ENCODE assay signal across 8 cellular contexts in genomic region chr1:154183045-154183968, GRCh38. TPM values are rescaled to one million over a fixed set of nuclear protein-coding genes. Genes with fewer than 3 reads are reported as not detected.
DNase-seq lines count a peak whose midpoint lies in the region; ATAC-seq and TF ChIP-seq lines count a peak whose summit lies in the region.

No MANE protein-coding gene starts in this region.

- H3K27me3 ChIP-seq in dorsolateral prefrontal cortex (no peaks in the 10 kb centered on the region), right lobe of liver (no peaks in the 10 kb centered on the region)

- ATAC-seq in GM19397 (IDR thresholded peaks at IDR 0.05; ENCODE audit: unreplicated experiment) (peak; percentile 82), HG03571 (IDR thresholded peaks at IDR 0.05; ENCODE audit: unreplicated experiment) (peak; percentile 61), right lobe of liver (peak; percentile 90 to 96 (median 92))

- TF ChIP-seq CTCF in dorsolateral prefrontal cortex (IDR thresholded peaks at IDR 0.05 in 54 of 56, conservative IDR thresholded peaks at IDR 0.05 in 2 of 56; ENCODE audit: low read depth in 1 of 56, partially characterized antibody in 56 of 56) (peak in 46 of 56 donors; percentile 3 to 54 (median 32)), right lobe of liver (IDR thresholded peaks at IDR 0.05) (no peak)

- peak overlapping the region; percentile 96 for H3K27ac Mint-ChIP-seq in activated CD4-positive, alpha-beta memory T cell treated with anti-CD3 and anti-CD28 coated beads for 36 hours

- intact Hi-C loops in activated CD4-positive, alpha-beta memory T cell treated with anti-CD3 and anti-CD28 coated beads for 36 hours (cut with micrococcal nuclease): loop anchor here (1.0 to 5.0 kb wide), 4 partner anchors 29 to 193 kb away; partner anchors contain the start of genes ATP8B2, RPS27 and UBAP2L
- intact Hi-C loops in dorsolateral prefrontal cortex (cut with DNase I): loop anchor here (2.0 to 10.0 kb wide), 4 partner anchors 37 to 189 kb away; partner anchors contain the start of genes UBAP2L (in 2 of the 2), HAX1 (in 1 of the 2) and RPS27 (in 1 of the 2)
- intact Hi-C loops in right lobe of liver (cut with DNase I): no loop called here

- H3K36me3 Mint-ChIP-seq in activated CD4-positive, alpha-beta memory T cell treated with anti-CD3 and anti-CD28 coated beads for 36 hours: peaks cover 39% of the 10 kb centered on the region

- no peaks in the 10 kb centered on the region for H3K36me3 ChIP-seq in right lobe of liver

- H3K4me3 Mint-ChIP-seq in activated CD4-positive, alpha-beta memory T cell treated with anti-CD3 and anti-CD28 coated beads for 36 hours: peak overlapping the region; percentile 98

- H3K9me3 ChIP-seq in right lobe of liver: no peaks in the 10 kb centered on the region

- peak; percentile 99 for TF ChIP-seq POLR2A in right lobe of liver (IDR thresholded peaks at IDR 0.05)

- peaks cover 3 to 40% (median 16%) of the 10 kb centered on the region in 4 donors for H3K4me1 ChIP-seq in right lobe of liver

- no peaks in the 10 kb centered on the region for H3K27me3 Mint-ChIP-seq in activated CD4-positive, alpha-beta memory T cell treated with anti-CD3 and anti-CD28 coated beads for 36 hours

- H3K4me1 Mint-ChIP-seq in activated CD4-positive, alpha-beta memory T cell treated with anti-CD3 and anti-CD28 coated beads for 36 hours (ENCODE audit: low read depth): peaks cover 37% of the 10 kb centered on the region

- no peaks in the 10 kb centered on the region for H3K9me3 Mint-ChIP-seq in activated CD4-positive, alpha-beta memory T cell treated with anti-CD3 and anti-CD28 coated beads for 36 hours

- H3K27ac ChIP-seq in dorsolateral prefrontal cortex: peak overlapping the region in 58 of 59 donors; percentile 46 to 96 (median 86)
- H3K27ac ChIP-seq in right lobe of liver: peak overlapping the region; percentile 77 to 88 (median 84)

- WGBS in right lobe of liver (ENCODE audit: insufficient coverage, low coverage, low lambda C conversion rate, missing lambda C conversion rate): 22% methylated on average over 22 of the region's 44 CpGs

- DNase-seq in CD1c-positive myeloid dendritic cell (ENCODE audit: extremely low spot score) (peak; percentile 97), NCI-H82 (lab: John Stamatoyannopoulos, UW) (peak; percentile 99), dorsolateral prefrontal cortex (peak; percentile 91 to 98 (median 96)), right lobe of liver (peak; percentile 98 to 99 (median 99))
- DNase-seq in activated CD4-positive, alpha-beta memory T cell treated with anti-CD3 and anti-CD28 coated beads for 36 hours: peak; percentile 98
- DNase-seq in stimulated activated CD4-positive, alpha-beta T cell treated with anti-CD3 and anti-CD28 coated beads, Interleukin-4, amount 100 ng/mL, for 24 hours: peak; percentile 95

- CTCF ChIA-PET in activated CD4-positive, alpha-beta memory T cell treated with anti-CD3 and anti-CD28 coated beads for 36 hours (lab: Charles Lee): interaction anchor here (0.9 to 2.0 kb wide), 7 partner anchors 16 to 152 kb away, joined by 3 to 10 read pairs (median 4); no protein-coding TSS in a partner anchor

- H3K4me3 ChIP-seq in dorsolateral prefrontal cortex (peak overlapping the region; percentile 66 to 99 (median 93)), right lobe of liver (peak overlapping the region; percentile 85 to 99 (median 98))

- POLR2A ChIA-PET in activated CD4-positive, alpha-beta memory T cell treated with anti-CD3 and anti-CD28 coated beads for 36 hours (lab: Charles Lee): interaction anchor here (0.8 to 3.4 kb wide), 5 partner anchors 12 to 189 kb away, joined by 3 to 21 read pairs (median 5); partner anchors contain the start of gene UBAP2L

RNA-seq across cellular contexts. Expression of gene TPM3, which starts 8.6 kb away (rescaled TPM):
- 100 to 1,000 TPM; 726 to 736 TPM for total RNA-seq in activated CD4-positive, alpha-beta memory T cell treated with anti-CD3 and anti-CD28 coated beads for 36 hours
- total RNA-seq in dorsolateral prefrontal cortex (100 to 1,000 TPM in 118 of 120 experiments, 10 to 100 TPM in 2; 94.1 to 261 (median 167) TPM), right lobe of liver (100 to 1,000 TPM in 3 of 6 experiments, 10 to 100 TPM in 3; 76.3 to 189 (median 120) TPM)

RNA-seq across cellular contexts. Expression of gene CFAP141, which starts 22.8 kb away (rescaled TPM):
- total RNA-seq in activated CD4-positive, alpha-beta memory T cell treated with anti-CD3 and anti-CD28 coated beads for 36 hours: not detected
- 1 to 10 TPM in 1 of 120 experiments, not detected in 119; 1.9 TPM for total RNA-seq in dorsolateral prefrontal cortex
- not detected for total RNA-seq in right lobe of liver

RNA-seq across cellular contexts. Expression of gene NUP210L, which starts 28.4 kb away (rescaled TPM):
- total RNA-seq in activated CD4-positive, alpha-beta memory T cell treated with anti-CD3 and anti-CD28 coated beads for 36 hours: under 1 TPM; 0.05 to 0.12 TPM
- total RNA-seq in dorsolateral prefrontal cortex (1 to 10 TPM in 5 of 120 experiments, under 1 TPM in 70, not detected in 45; 0.06 to 1.6 (median 0.13) TPM), right lobe of liver (under 1 TPM in 1 of 6 experiments, not detected in 5; 0.14 TPM)

RNA-seq across cellular contexts. Expression of gene UBAP2L, which starts 37.4 kb away (rescaled TPM):
- 100 to 1,000 TPM; 180 to 183 TPM for total RNA-seq in activated CD4-positive, alpha-beta memory T cell treated with anti-CD3 and anti-CD28 coated beads for 36 hours
- total RNA-seq in dorsolateral prefrontal cortex (100 to 1,000 TPM; 100 to 166 (median 130) TPM), right lobe of liver (10 to 100 TPM; 26.8 to 57.2 (median 40.4) TPM)

Comparison
In these comparisons a context has a peak if more than half of its experiments do, and no peak if none do; other contexts are left out.
1. Peak in every context shown above with its lines: DNase-seq, ATAC-seq, H3K4me3 ChIP-seq and H3K27ac ChIP-seq.
2. CTCF ChIP-seq: peak in dorsolateral prefrontal cortex (46 of 56); none in right lobe of liver (0 of 4).
3. intact Hi-C loops: an anchor here in activated CD4-positive, alpha-beta memory T cell treated with anti-CD3 and anti-CD28 coated beads for 36 hours (1.0 to 5.0 kb wide) and dorsolateral prefrontal cortex (2.0 to 10.0 kb wide); none called in right lobe of liver.